ENCODE assay signal across 28 cellular contexts in genomic region chr12:5865397-5865796, GRCh38.
"Had no signal": no experiment of that assay in that cellular context is flagged by ENCODE, and none has a peak within 500 bp of the region (broad histone marks: within the 10 kb centered on the region; RNA-seq: fewer than 3 reads in every experiment).

No MANE protein-coding gene starts in this region.

- DNase-seq: activated B cell treated with CpG ODN at 0.5 μM for 24 hours; activated CD4-positive, alpha-beta T cell treated with anti-CD3 and anti-CD28 coated beads for 48 hours; activated CD4-positive, alpha-beta T cell treated with anti-CD3 and anti-CD28 coated beads, Interleukin-2, amount 50 U/mL, for 1 hour; activated CD4-positive, alpha-beta T cell treated with anti-CD3 and anti-CD28 coated beads, Interleukin-2, amount 50 U/mL, for 48 hours; activated CD8-positive, alpha-beta memory T cell treated with anti-CD3 and anti-CD28 coated beads for 24 hours; activated CD8-positive, alpha-beta T cell treated with anti-CD3 and anti-CD28 coated beads for 36 hours; activated effector memory CD4-positive, alpha-beta T cell treated with Interleukin-2 at 50 U/mL for 16 hours; activated gamma-delta T cell treated with Interleukin-2 at 50 U/mL for 16 hours; activated naive CD4-positive, alpha-beta T cell treated with anti-CD3 and anti-CD28 coated beads, Interleukin-2, amount 50 U/mL, for 16 hours; activated naive CD4-positive, alpha-beta T cell treated with Interleukin-2 at 50 U/mL for 16 hours; activated T-cell treated with anti-CD3 and anti-CD28 coated beads, Interleukin-2, amount 50 U/mL, for 4 hours; amniotic stem cell; anterior cingulate cortex; central memory CD4-positive, alpha-beta T cell; cerebellar nuclear complex; colonic mucosa; effector CD8-positive, alpha-beta T cell; esophagus squamous epithelium; head of caudate nucleus; T-helper 9 cell; WERI-Rb-1 had no signal

- H3K4me3 ChIP-seq: cardiac muscle cell, colonic mucosa, esophagus squamous epithelium had no signal

- H3K9me3 ChIP-seq: colonic mucosa, esophagus squamous epithelium had no signal

- ATAC-seq: activated CD4-positive, CD25-positive, alpha-beta regulatory T cell treated with anti-CD3 and anti-CD28 coated beads, Interleukin-2, amount 50 U/mL, for 24 hours; activated CD8-positive, alpha-beta T cell treated with anti-CD3 and anti-CD28 coated beads for 36 hours; activated T-cell treated with anti-CD3 and anti-CD28 coated beads, Interleukin-2, amount 50 U/mL, for 4 hours; activated T-helper 17 cell treated with anti-CD3 and anti-CD28 coated beads, Interleukin-2, amount 50 U/mL, for 72 hours had no signal

- H3K27ac ChIP-seq: cardiac muscle cell, colonic mucosa, epithelial cell of prostate, esophagus squamous epithelium, WERI-Rb-1 had no signal

- FAIRE-seq: astrocyte, endometrium, frontal cortex had no signal

- H3K36me3 ChIP-seq: cardiac muscle cell, colonic mucosa, esophagus squamous epithelium, WERI-Rb-1 had no signal

- H3K27me3 ChIP-seq: cardiac muscle cell, colonic mucosa had no signal

- H3K4me1 ChIP-seq: colonic mucosa, esophagus squamous epithelium had no signal
